In genomic region chr9:97386733-97387503, GRCh38 we compare ENCODE assay signal across 8 cellular contexts. TPM values are rescaled to one million over a fixed set of nuclear protein-coding genes. Genes with fewer than 3 reads are reported as not detected.
DNase-seq lines count a peak whose midpoint lies in the region; ATAC-seq, FAIRE-seq and TF ChIP-seq lines count a peak whose summit lies in the region.

No MANE protein-coding gene starts in this region.

- intact Hi-C loops in PC-3 (cut with micrococcal nuclease), result loop anchor here (1.0 kb wide), 1 partner anchor 12 kb away; no protein-coding TSS in a partner anchor
- intact Hi-C loops in activated T-helper 1 cell treated with anti-CD3 and anti-CD28 coated beads, Interleukin-12 subunit alpha, Interleukin-12 subunit beta, Interleukin-2, Interleukin-4 antibody, amounts not matched to agents 30 ng/mL and 10 ng/mL and 1 ng/mL, durations not matched to agents 14 hours and 24 hours and 36 hours (cut with micrococcal nuclease), result loop anchor here (1.0 kb wide), 3 partner anchors 24 to 228 kb away; no protein-coding TSS in a partner anchor
- intact Hi-C loops in stomach (cut with DNase I; ENCODE audit: low total_unique reads), result no loop called here

- peak; percentile 70 for ATAC-seq in PC-3

- H3K9me2 ChIP-seq in PC-3 (replicated peaks; ENCODE audit: low read length) (no peaks in the 10 kb centered on the region), neural cell (ENCODE audit: insufficient read depth, low read length) (no peaks in the 10 kb centered on the region)

- H3F3A ChIP-seq in PC-3 (ENCODE audit: low read length, unreplicated experiment), result no peaks in the 10 kb centered on the region
- no peaks in the 10 kb centered on the region for H3F3A ChIP-seq in neural cell (ENCODE audit: insufficient read depth, low read length, poor library complexity, severe bottlenecking)

- FAIRE-seq in HTR-8/SVneo (lab: Jason Lieb, UNC), result no peak

- H3K4me1 ChIP-seq in PC-3 (ENCODE audit: insufficient read depth, low read length) (peaks cover 15% of the 10 kb centered on the region; the same call in 1 of the 2 replicates), stomach (peaks cover 0 to 18% (median 12%) of the 10 kb centered on the region in 4 donors)

- peaks cover 41% of the 10 kb centered on the region for H3K4me1 Mint-ChIP-seq in activated T-helper 1 cell treated with anti-CD3 and anti-CD28 coated beads, Interleukin-12 subunit alpha, Interleukin-12 subunit beta, Interleukin-2, Interleukin-4 antibody, amounts not matched to agents 30 ng/mL and 10 ng/mL and 1 ng/mL, durations not matched to agents 14 hours and 24 hours and 36 hours (ENCODE audit: low read depth)

- no peaks in the 10 kb centered on the region for H3K36me3 ChIP-seq in PC-3 (ENCODE audit: low read depth, low read length)
- H3K36me3 ChIP-seq in neural cell (ENCODE audit: insufficient read depth, low read length), result no peaks in the 10 kb centered on the region
- no peaks in the 10 kb centered on the region for H3K36me3 ChIP-seq in stomach

- TF ChIP-seq POLR2A in stomach (IDR thresholded peaks at IDR 0.05), result peak in 1 of 4 donors; percentile 7

- 4 to 10% (median 6%) methylated on average over 8 to 30 of the region's 30 CpGs for WGBS in stomach, 5 donors

- H3K27ac Mint-ChIP-seq in activated T-helper 1 cell treated with anti-CD3 and anti-CD28 coated beads, Interleukin-12 subunit alpha, Interleukin-12 subunit beta, Interleukin-2, Interleukin-4 antibody, amounts not matched to agents 30 ng/mL and 10 ng/mL and 1 ng/mL, durations not matched to agents 14 hours and 24 hours and 36 hours, result no peak overlapping the region

- H2AFZ ChIP-seq in PC-3 (ENCODE audit: low read length), result no peak overlapping the region
- H2AFZ ChIP-seq in neural cell (ENCODE audit: low read depth, low read length), result no peak overlapping the region

- H4K20me1 ChIP-seq in PC-3 (ENCODE audit: low read length) (no peaks in the 10 kb centered on the region), neural cell (ENCODE audit: insufficient read depth) (no peaks in the 10 kb centered on the region)

- H3K27me3 Mint-ChIP-seq in activated T-helper 1 cell treated with anti-CD3 and anti-CD28 coated beads, Interleukin-12 subunit alpha, Interleukin-12 subunit beta, Interleukin-2, Interleukin-4 antibody, amounts not matched to agents 30 ng/mL and 10 ng/mL and 1 ng/mL, durations not matched to agents 14 hours and 24 hours and 36 hours (ENCODE audit: insufficient read depth), result peaks cover 33% of the 10 kb centered on the region

- TF ChIP-seq CTCF in PC-3 (conservative IDR thresholded peaks at IDR 0.05; ENCODE audit: low read depth, low read length), result peak; percentile 94
- peak; percentile 100 for TF ChIP-seq CTCF in fibroblast of villous mesenchyme (IDR thresholded peaks at IDR 0.05; ENCODE audit: insufficient read depth, low read depth, low read length)
- TF ChIP-seq CTCF in neural cell (IDR thresholded peaks at IDR 0.05; ENCODE audit: poor library complexity, severe bottlenecking), result peak; percentile 74
- TF ChIP-seq CTCF in stomach (IDR thresholded peaks at IDR 0.05), result peak in 6 of 7 experiments; percentile 77 to 96 (median 92)

- H3K4me2 ChIP-seq in PC-3 (ENCODE audit: low read length) (peak overlapping the region; percentile 47), neural cell (ENCODE audit: low read length) (no peak overlapping the region)

- H3K9ac ChIP-seq in PC-3 (ENCODE audit: low read length) (no peak overlapping the region), neural cell (ENCODE audit: low read length) (no peak overlapping the region)

- H3K27ac ChIP-seq in PC-3 (ENCODE audit: low read length), result no peak overlapping the region
- H3K27ac ChIP-seq in neural cell (ENCODE audit: low read length), result no peak overlapping the region
- H3K27ac ChIP-seq in stomach, result no peak overlapping the region

- DNase-seq in Daoy (ENCODE audit: low read depth) (peak; percentile 79), HTR-8/SVneo (ENCODE audit: insufficient read length, low spot score) (peak; percentile 55), PC-3 (peak; percentile 67), fibroblast of villous mesenchyme (ENCODE audit: low read depth) (peak; percentile 65), stomach (peak; percentile 73), COR-L47 (lab: John Stamatoyannopoulos, UW) (no peak)
- peak; percentile 63 for DNase-seq in activated T-helper 1 cell treated with anti-CD3 and anti-CD28 coated beads, Interleukin-12 subunit alpha, Interleukin-12 subunit beta, Interleukin-2, Interleukin-4 antibody, amounts not matched to agents 30 ng/mL and 10 ng/mL and 1 ng/mL, durations not matched to agents 14 hours and 24 hours and 36 hours (ENCODE audit: low spot score)

- H3K79me2 ChIP-seq in PC-3 (ENCODE audit: low read length), result no peaks in the 10 kb centered on the region
- no peaks in the 10 kb centered on the region for H3K79me2 ChIP-seq in neural cell (replicated peaks; ENCODE audit: insufficient read depth, low read length)

- no TSS peak for BruUV-seq in PC-3 (replicated peaks; lab: Mats Ljungman, UMichigan)

- H3K9me3 Mint-ChIP-seq in activated T-helper 1 cell treated with anti-CD3 and anti-CD28 coated beads, Interleukin-12 subunit alpha, Interleukin-12 subunit beta, Interleukin-2, Interleukin-4 antibody, amounts not matched to agents 30 ng/mL and 10 ng/mL and 1 ng/mL, durations not matched to agents 14 hours and 24 hours and 36 hours, result no peaks in the 10 kb centered on the region

- CTCF ChIA-PET in PC-3 (lab: Charles Lee), result interaction anchor here (1.3 kb wide), 1 partner anchor 530 kb away, joined by 3 read pairs; no protein-coding TSS in a partner anchor

- no peaks in the 10 kb centered on the region for H3K9me3 ChIP-seq in PC-3 (ENCODE audit: low read length)
- H3K9me3 ChIP-seq in neural cell (ENCODE audit: low read length), result no peaks in the 10 kb centered on the region
- H3K9me3 ChIP-seq in stomach, result no peaks in the 10 kb centered on the region

- no peak overlapping the region for H3K4me3 Mint-ChIP-seq in activated T-helper 1 cell treated with anti-CD3 and anti-CD28 coated beads, Interleukin-12 subunit alpha, Interleukin-12 subunit beta, Interleukin-2, Interleukin-4 antibody, amounts not matched to agents 30 ng/mL and 10 ng/mL and 1 ng/mL, durations not matched to agents 14 hours and 24 hours and 36 hours

- H3K4me3 ChIP-seq in PC-3 (ENCODE audit: low read length) (no peak overlapping the region), fibroblast of villous mesenchyme (ENCODE audit: low read depth, low read length) (no peak overlapping the region), neural cell (ENCODE audit: low read length) (no peak overlapping the region), stomach (peak overlapping the region in 2 of 4 donors; percentile 24 to 26)

- no peaks in the 10 kb centered on the region for H3K27me3 ChIP-seq in PC-3 (ENCODE audit: low read length)
- H3K27me3 ChIP-seq in neural cell (ENCODE audit: insufficient read depth, low read depth, low read length), result no peaks in the 10 kb centered on the region
- peaks cover 0 to 46% (median 7%) of the 10 kb centered on the region in 3 donors for H3K27me3 ChIP-seq in stomach

- no peaks in the 10 kb centered on the region for H3K36me3 Mint-ChIP-seq in activated T-helper 1 cell treated with anti-CD3 and anti-CD28 coated beads, Interleukin-12 subunit alpha, Interleukin-12 subunit beta, Interleukin-2, Interleukin-4 antibody, amounts not matched to agents 30 ng/mL and 10 ng/mL and 1 ng/mL, durations not matched to agents 14 hours and 24 hours and 36 hours (ENCODE audit: low read depth)

- TF ChIP-seq EP300 in neural cell (conservative IDR thresholded peaks at IDR 0.05; ENCODE audit: poor library complexity, severe bottlenecking), result no peak
- TF ChIP-seq EP300 in stomach (IDR thresholded peaks at IDR 0.05), result no peak

- POLR2A ChIA-PET in PC-3 (lab: Charles Lee; ENCODE audit: unreplicated experiment), result no interaction called here

- peak; percentile 64 for TF ChIP-seq RAD21 in neural cell (conservative IDR thresholded peaks at IDR 0.05)

TF ChIP-seq in neural cell, 6 proteins besides CTCF, POLR2A, EP300 and RAD21:
- no peak for TF ChIP-seq POLR2AphosphoS5 (IDR thresholded peaks at IDR 0.05)
- TF ChIP-seq SMC3 (conservative IDR thresholded peaks at IDR 0.05; ENCODE audit: poor library complexity), result peak; percentile 69
- TF ChIP-seq TAF1 (IDR thresholded peaks at IDR 0.05; ENCODE audit: low read depth), result no peak
- TF ChIP-seq MXI1 (conservative IDR thresholded peaks at IDR 0.05; ENCODE audit: poor library complexity, severe bottlenecking), result no peak

RNA-seq across cellular contexts. Expression of gene TDRD7, which starts 25.0 kb away (rescaled TPM):
- 9.9 and 12.8 TPM in 2 replicates for total RNA-seq in Daoy (2014; rRNA removed; shearing (Covaris generic))
- total RNA-seq in PC-3 (2014; rRNA removed), result 4.2 and 4.3 TPM in 2 replicates
- 4.7 TPM in 2 replicates for total RNA-seq in activated T-helper 1 cell treated with anti-CD3 and anti-CD28 coated beads, Interleukin-12 subunit alpha, Interleukin-12 subunit beta, Interleukin-2, Interleukin-4 antibody, amounts not matched to agents 30 ng/mL and 10 ng/mL and 1 ng/mL, durations not matched to agents 14 hours and 24 hours and 36 hours
- 9.0 and 11.7 TPM in 2 replicates for total RNA-seq in fibroblast of villous mesenchyme
- polyA plus RNA-seq in neural cell, result 5.7 and 9.7 TPM in 2 replicates
- polyA minus RNA-seq in neural cell, result 6.3 and 7.1 TPM in 2 replicates
- 10 to 100 TPM in 3 of 5 donors, 1 to 10 TPM in 2; 4.7 to 20.1 (median 15.6) TPM for total RNA-seq in stomach
- 1 to 10 TPM; 4.8 to 8.6 (median 5.3) TPM for polyA plus RNA-seq in stomach
